Comparison of ENCODE assay signal across 19 cellular contexts in genomic region chr20:41538810-41539596, GRCh38.
"Had no signal": no experiment of that assay in that cellular context is flagged by ENCODE, and none has a peak within 500 bp of the region (broad histone marks: within the 10 kb centered on the region; RNA-seq: fewer than 3 reads in every experiment).

No MANE protein-coding gene starts in this region.

- H3K9me3 Mint-ChIP-seq: activated CD4-positive, alpha-beta memory T cell treated with anti-CD3 and anti-CD28 coated beads, Interleukin-2, amount 10 ng/mL, durations not matched to agents 7 days and 5 days; dendritic cell treated with granulocyte-macrophage colony-stimulating factor and Interleukin-4, amounts not matched to agents 40 ng/mL and 50 ng/mL, for 4 days had no signal

- H3K27me3 Mint-ChIP-seq: activated CD4-positive, alpha-beta memory T cell treated with anti-CD3 and anti-CD28 coated beads, Interleukin-2, amount 10 ng/mL, durations not matched to agents 7 days and 5 days; activated CD8-positive, alpha-beta memory T cell treated with anti-CD3 and anti-CD28 coated beads, Interleukin-2, amount 10 ng/mL, durations not matched to agents 7 days and 5 days; activated naive CD8-positive, alpha-beta T cell; dendritic cell treated with granulocyte-macrophage colony-stimulating factor and Interleukin-4, amounts not matched to agents 40 ng/mL and 50 ng/mL, for 4 days had no signal

- H3K4me1 Mint-ChIP-seq: activated CD4-positive, alpha-beta memory T cell treated with anti-CD3 and anti-CD28 coated beads, Interleukin-2, amount 10 ng/mL, durations not matched to agents 7 days and 5 days; activated CD8-positive, alpha-beta memory T cell treated with anti-CD3 and anti-CD28 coated beads, Interleukin-2, amount 10 ng/mL, durations not matched to agents 7 days and 5 days had no signal

- H3K4me3 Mint-ChIP-seq: activated CD4-positive, alpha-beta memory T cell treated with anti-CD3 and anti-CD28 coated beads, Interleukin-2, amount 10 ng/mL, durations not matched to agents 7 days and 5 days; activated CD8-positive, alpha-beta memory T cell treated with anti-CD3 and anti-CD28 coated beads, Interleukin-2, amount 10 ng/mL, durations not matched to agents 7 days and 5 days; activated naive CD8-positive, alpha-beta T cell; dendritic cell treated with granulocyte-macrophage colony-stimulating factor and Interleukin-4, amounts not matched to agents 40 ng/mL and 50 ng/mL, for 4 days; stimulated activated effector memory CD8-positive, alpha-beta T cell treated with anti-CD3 and anti-CD28 coated beads, Interleukin-12 subunit alpha, Interleukin-12 subunit beta, amount 100 ng/mL, for 72 hours had no signal

- H3K27me3 ChIP-seq: right lobe of liver, upper lobe of right lung had no signal

- H3K36me3 Mint-ChIP-seq: stimulated activated effector memory CD8-positive, alpha-beta T cell treated with anti-CD3 and anti-CD28 coated beads, Interleukin-12 subunit alpha, Interleukin-12 subunit beta, amount 100 ng/mL, for 72 hours had no signal

- H3K36me3 ChIP-seq: prostate gland, right lobe of liver, thoracic aorta, upper lobe of right lung had no signal

- H3K9me3 ChIP-seq: prostate gland, right lobe of liver, thoracic aorta, upper lobe of right lung had no signal

- H3K27ac ChIP-seq: left ventricle myocardium inferior, prostate gland, right lobe of liver, upper lobe of right lung had no signal

- DNase-seq: activated CD4-positive, alpha-beta memory T cell treated with anti-CD3 and anti-CD28 coated beads, Interleukin-2, amount 10 ng/mL, durations not matched to agents 7 days and 5 days; activated CD4-positive, alpha-beta T cell treated with anti-CD3 and anti-CD28 coated beads for 4 hours; activated CD8-positive, alpha-beta memory T cell treated with anti-CD3 and anti-CD28 coated beads, Interleukin-2, amount 10 ng/mL, durations not matched to agents 7 days and 5 days; effector CD8-positive, alpha-beta T cell; left ventricle myocardium inferior; mammary epithelial cell; midbrain; occipital lobe; right lobe of liver; stimulated activated CD4-positive, alpha-beta T cell treated with anti-CD3 and anti-CD28 coated beads, Interleukin-4, amount 100 ng/mL, for 24 hours; SW 1271; upper lobe of right lung had no signal

- H3K4me1 ChIP-seq: prostate gland, upper lobe of right lung had no signal

- H3K4me3 ChIP-seq: left ventricle myocardium inferior, prostate gland, right lobe of liver, smooth muscle cell, thoracic aorta, upper lobe of right lung had no signal

- H3K27ac Mint-ChIP-seq: activated CD4-positive, alpha-beta memory T cell treated with anti-CD3 and anti-CD28 coated beads, Interleukin-2, amount 10 ng/mL, durations not matched to agents 7 days and 5 days; activated CD8-positive, alpha-beta memory T cell treated with anti-CD3 and anti-CD28 coated beads, Interleukin-2, amount 10 ng/mL, durations not matched to agents 7 days and 5 days; activated naive CD8-positive, alpha-beta T cell; dendritic cell treated with granulocyte-macrophage colony-stimulating factor and Interleukin-4, amounts not matched to agents 40 ng/mL and 50 ng/mL, for 4 days; stimulated activated effector memory CD8-positive, alpha-beta T cell treated with anti-CD3 and anti-CD28 coated beads, Interleukin-12 subunit alpha, Interleukin-12 subunit beta, amount 100 ng/mL, for 72 hours had no signal

- FAIRE-seq: TTC549 had no signal
